ENCODE assay signal across 16 cellular contexts in genomic region chr17:13561606-13562270, GRCh38. TPM values are rescaled to one million over a fixed set of nuclear protein-coding genes. Genes with fewer than 3 reads are reported as not detected.
DNase-seq lines count a peak whose midpoint lies in the region; ATAC-seq and TF ChIP-seq lines count a peak whose summit lies in the region.
"Had no signal": no experiment of that assay in that cellular context is flagged by ENCODE, and none has a peak within 500 bp of the region (broad histone marks: within the 10 kb centered on the region; RNA-seq: fewer than 3 reads in every experiment).

No MANE protein-coding gene starts in this region.

- DNase-seq in AG20443 (ENCODE audit: low spot score) (peak; percentile 94), colonic mucosa (peak; percentile 18), osteoblast (ENCODE audit: insufficient read length, low spot score, missing footprints) (no peak), Peyer's patch (no peak), NCI-H1048 (lab: John Stamatoyannopoulos, UW) (no peak), hepatic stellate cell (ENCODE audit: low spot score) (no peak)
- no peak for DNase-seq in activated naive CD8-positive, alpha-beta T cell treated with anti-CD3 and anti-CD28 coated beads, Interleukin-2, amount 50 U/mL, for 24 hours
- DNase-seq: activated naive CD4-positive, alpha-beta T cell; CD4-positive, alpha-beta memory T cell; erythroblast; MV-4-11; NCI-H2227 treated with DMSO at 0.1 percent for 48 hours; retina; stomach had no signal

- H3K9ac ChIP-seq in colonic mucosa (ENCODE audit: low read depth in 2 of 2, low read length in 2 of 2), result no peak overlapping the region

- peak overlapping the region; percentile 77 for H3K4me2 ChIP-seq in osteoblast (ENCODE audit: insufficient read depth, low read length)

- H3K9me3 ChIP-seq in colonic mucosa, result no peaks in the 10 kb centered on the region
- no peaks in the 10 kb centered on the region for H3K9me3 ChIP-seq in osteoblast (ENCODE audit: low read depth, low read length)
- no peaks in the 10 kb centered on the region for H3K9me3 ChIP-seq in Peyer's patch

- no peak overlapping the region for H3K27ac Mint-ChIP-seq in activated naive CD8-positive, alpha-beta T cell treated with anti-CD3 and anti-CD28 coated beads, Interleukin-2, amount 50 U/mL, for 24 hours
- H3K27ac Mint-ChIP-seq: CD4-positive, alpha-beta memory T cell had no signal

- H3K4me1 ChIP-seq in colonic mucosa (no peaks in the 10 kb centered on the region), osteoblast (ENCODE audit: insufficient read depth, low read length) (peaks cover 42% of the 10 kb centered on the region), Peyer's patch (no peaks in the 10 kb centered on the region)
- H3K4me1 ChIP-seq: stomach had no signal

- no peak overlapping the region for H3K27ac ChIP-seq in colonic mucosa
- H3K27ac ChIP-seq in osteoblast (ENCODE audit: low read depth, low read length), result peak overlapping the region; percentile 71
- H3K27ac ChIP-seq in Peyer's patch, result no peak overlapping the region
- H3K27ac ChIP-seq: HL-60, stomach had no signal

- peak overlapping the region; percentile 87 for H2AFZ ChIP-seq in osteoblast (ENCODE audit: low read length)

- no peak overlapping the region for H3K4me3 Mint-ChIP-seq in activated naive CD8-positive, alpha-beta T cell treated with anti-CD3 and anti-CD28 coated beads, Interleukin-2, amount 50 U/mL, for 24 hours
- H3K4me3 Mint-ChIP-seq: CD4-positive, alpha-beta memory T cell had no signal

- H3K36me3 Mint-ChIP-seq in activated naive CD8-positive, alpha-beta T cell treated with anti-CD3 and anti-CD28 coated beads, Interleukin-2, amount 50 U/mL, for 24 hours (ENCODE audit: low read depth), result no peaks in the 10 kb centered on the region
- H3K36me3 Mint-ChIP-seq: CD4-positive, alpha-beta memory T cell had no signal

- H3K9me3 Mint-ChIP-seq in activated naive CD8-positive, alpha-beta T cell treated with anti-CD3 and anti-CD28 coated beads, Interleukin-2, amount 50 U/mL, for 24 hours, result no peaks in the 10 kb centered on the region

- H3K27me3 ChIP-seq in colonic mucosa (no peaks in the 10 kb centered on the region), osteoblast (ENCODE audit: insufficient read depth, low read length) (no peaks in the 10 kb centered on the region), Peyer's patch (no peaks in the 10 kb centered on the region)
- H3K27me3 ChIP-seq: stomach had no signal

- peaks cover 45% of the 10 kb centered on the region for H3K79me2 ChIP-seq in osteoblast (ENCODE audit: insufficient read depth, low read length)

- H4K20me1 ChIP-seq in osteoblast (ENCODE audit: insufficient read depth, low read length), result no peaks in the 10 kb centered on the region

- TF ChIP-seq POLR2A in Peyer's patch (IDR thresholded peaks at IDR 0.05), result no peak

- peaks cover 2% of the 10 kb centered on the region for H3K4me1 Mint-ChIP-seq in activated naive CD8-positive, alpha-beta T cell treated with anti-CD3 and anti-CD28 coated beads, Interleukin-2, amount 50 U/mL, for 24 hours

- H3K36me3 ChIP-seq in colonic mucosa, result no peaks in the 10 kb centered on the region
- H3K36me3 ChIP-seq in osteoblast (ENCODE audit: insufficient read depth, low read length), result no peaks in the 10 kb centered on the region
- no peaks in the 10 kb centered on the region for H3K36me3 ChIP-seq in Peyer's patch
- H3K36me3 ChIP-seq: stomach had no signal

- H3K4me3 ChIP-seq in colonic mucosa (no peak overlapping the region), osteoblast (ENCODE audit: insufficient read depth, low read length) (peak overlapping the region; percentile 53), Peyer's patch (no peak overlapping the region)
- H3K4me3 ChIP-seq: stomach had no signal

- no peak for TF ChIP-seq CTCF in colonic mucosa (IDR thresholded peaks at IDR 0.05)
- TF ChIP-seq CTCF in osteoblast (IDR thresholded peaks at IDR 0.05; ENCODE audit: extremely low read depth, low read depth, low read length), result no peak
- no peak for TF ChIP-seq CTCF in Peyer's patch (IDR thresholded peaks at IDR 0.05)

- intact Hi-C loops in colonic mucosa (cut with DNase I), result no loop called here

- no peak for ATAC-seq in activated naive CD8-positive, alpha-beta T cell treated with anti-CD3 and anti-CD28 coated beads, Interleukin-2, amount 50 U/mL, for 24 hours

- H3K27me3 Mint-ChIP-seq in activated naive CD8-positive, alpha-beta T cell treated with anti-CD3 and anti-CD28 coated beads, Interleukin-2, amount 50 U/mL, for 24 hours, result peaks cover 4% of the 10 kb centered on the region

TF ChIP-seq in PFSK-1, 5 proteins besides CTCF, POLR2A, EP300 and RAD21:
- TF ChIP-seq SIN3A (IDR thresholded peaks at IDR 0.05; ENCODE audit: borderline replicate concordance, insufficient read depth, low read length), result no peak
- 0 out of 2 replicates have a peak, but pooled peaks have one; percentile 58 for TF ChIP-seq POLR2AphosphoS5 (IDR thresholded peaks at IDR 0.05; ENCODE audit: low read depth, low read length)
- peak; percentile 57; the same call in 1 of the 2 replicates for TF ChIP-seq TAF1 (IDR thresholded peaks at IDR 0.05; ENCODE audit: borderline replicate concordance, insufficient read depth, low read length)
- TF ChIP-seq FOXP2 (optimal IDR thresholded peaks at IDR 0.05; ENCODE audit: borderline replicate concordance, extremely low read depth, extremely low read length, insufficient read depth), result no peak
- no peak for TF ChIP-seq REST (IDR thresholded peaks at IDR 0.05; ENCODE audit: insufficient read depth in 1 of 2, low read depth in 2 of 2, low read length in 2 of 2)

RNA-seq across cellular contexts. Expression of gene HS3ST3A1, which starts 40.0 kb away (rescaled TPM):
- polyA plus RNA-seq in PFSK-1 (2012; ENCODE audit: insufficient read length, low read depth), result 36.4 TPM
- total RNA-seq in colonic mucosa (under 1 TPM; 0.48 to 0.91 TPM), osteoblast (7.1 and 8.3 TPM in 2 replicates), Peyer's patch (10 to 100 TPM in 1 of 4 donors, 1 to 10 TPM in 1, not detected in 2; 1.5 to 20.6 TPM)

Comparison
In these comparisons a context has a peak if more than half of its experiments do, and no peak if none do; other contexts are left out.
1. DNase-seq: peak in AG20443 (single experiment) and colonic mucosa (single experiment); none in osteoblast (single experiment), Peyer's patch (0 of 3), activated naive CD8-positive, alpha-beta T cell treated with anti-CD3 and anti-CD28 coated beads, Interleukin-2, amount 50 U/mL, for 24 hours (single experiment), NCI-H1048 (single experiment) and hepatic stellate cell (single experiment).